Comparison of ENCODE assay signal across 1 cellular context in genomic region chr4:74624351-74625151, GRCh38.
TF ChIP-seq lines count a peak whose summit lies in the region.

No MANE protein-coding gene starts in this region.

TF ChIP-seq in A549, 52 proteins besides CTCF, POLR2A, EP300 and RAD21 (continued from another document):
- 0 out of 2 replicates have a peak, but pooled peaks have one; percentile 61 for TF ChIP-seq ATOH8 (CRISPR knock-in tag; IDR thresholded peaks at IDR 0.05; ENCODE audit: low read depth)
- TF ChIP-seq, protein P1, sequence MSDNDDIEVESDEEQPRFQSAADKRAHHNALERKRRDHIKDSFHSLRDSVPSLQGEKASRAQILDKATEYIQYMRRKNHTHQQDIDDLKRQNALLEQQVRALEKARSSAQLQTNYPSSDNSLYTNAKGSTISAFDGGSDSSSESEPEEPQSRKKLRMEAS (IDR thresholded peaks at IDR 0.05) = peak; percentile 24
- TF ChIP-seq NFE2L2 (conservative IDR thresholded peaks at IDR 0.05; ENCODE audit: low read length) = no peak
- TF ChIP-seq MAFK (IDR thresholded peaks at IDR 0.05; ENCODE audit: partially characterized antibody) = no peak
- no peak for TF ChIP-seq NR3C1 (IDR thresholded peaks at IDR 0.05)
- peak; percentile 68 for TF ChIP-seq FOSL2 (IDR thresholded peaks at IDR 0.05)
- peak; percentile 94 for TF ChIP-seq FOSL2 (CRISPR knock-in tag; IDR thresholded peaks at IDR 0.05)
- peak in 1 of 2 experiments; percentile 56; a peak in 1 of 4 replicates for TF ChIP-seq CEBPB (IDR thresholded peaks at IDR 0.05)
- TF ChIP-seq, protein P2, sequence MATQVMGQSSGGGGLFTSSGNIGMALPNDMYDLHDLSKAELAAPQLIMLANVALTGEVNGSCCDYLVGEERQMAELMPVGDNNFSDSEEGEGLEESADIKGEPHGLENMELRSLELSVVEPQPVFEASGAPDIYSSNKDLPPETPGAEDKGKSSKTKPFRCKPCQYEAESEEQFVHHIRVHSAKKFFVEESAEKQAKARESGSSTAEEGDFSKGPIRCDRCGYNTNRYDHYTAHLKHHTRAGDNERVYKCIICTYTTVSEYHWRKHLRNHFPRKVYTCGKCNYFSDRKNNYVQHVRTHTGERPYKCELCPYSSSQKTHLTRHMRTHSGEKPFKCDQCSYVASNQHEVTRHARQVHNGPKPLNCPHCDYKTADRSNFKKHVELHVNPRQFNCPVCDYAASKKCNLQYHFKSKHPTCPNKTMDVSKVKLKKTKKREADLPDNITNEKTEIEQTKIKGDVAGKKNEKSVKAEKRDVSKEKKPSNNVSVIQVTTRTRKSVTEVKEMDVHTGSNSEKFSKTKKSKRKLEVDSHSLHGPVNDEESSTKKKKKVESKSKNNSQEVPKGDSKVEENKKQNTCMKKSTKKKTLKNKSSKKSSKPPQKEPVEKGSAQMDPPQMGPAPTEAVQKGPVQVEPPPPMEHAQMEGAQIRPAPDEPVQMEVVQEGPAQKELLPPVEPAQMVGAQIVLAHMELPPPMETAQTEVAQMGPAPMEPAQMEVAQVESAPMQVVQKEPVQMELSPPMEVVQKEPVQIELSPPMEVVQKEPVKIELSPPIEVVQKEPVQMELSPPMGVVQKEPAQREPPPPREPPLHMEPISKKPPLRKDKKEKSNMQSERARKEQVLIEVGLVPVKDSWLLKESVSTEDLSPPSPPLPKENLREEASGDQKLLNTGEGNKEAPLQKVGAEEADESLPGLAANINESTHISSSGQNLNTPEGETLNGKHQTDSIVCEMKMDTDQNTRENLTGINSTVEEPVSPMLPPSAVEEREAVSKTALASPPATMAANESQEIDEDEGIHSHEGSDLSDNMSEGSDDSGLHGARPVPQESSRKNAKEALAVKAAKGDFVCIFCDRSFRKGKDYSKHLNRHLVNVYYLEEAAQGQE (IDR thresholded peaks at IDR 0.05) = no peak
TF ChIP-seq in A549: peak in this region for 17.
